25 cellular contexts compared by ENCODE assay signal in the genomic region with DNA sequence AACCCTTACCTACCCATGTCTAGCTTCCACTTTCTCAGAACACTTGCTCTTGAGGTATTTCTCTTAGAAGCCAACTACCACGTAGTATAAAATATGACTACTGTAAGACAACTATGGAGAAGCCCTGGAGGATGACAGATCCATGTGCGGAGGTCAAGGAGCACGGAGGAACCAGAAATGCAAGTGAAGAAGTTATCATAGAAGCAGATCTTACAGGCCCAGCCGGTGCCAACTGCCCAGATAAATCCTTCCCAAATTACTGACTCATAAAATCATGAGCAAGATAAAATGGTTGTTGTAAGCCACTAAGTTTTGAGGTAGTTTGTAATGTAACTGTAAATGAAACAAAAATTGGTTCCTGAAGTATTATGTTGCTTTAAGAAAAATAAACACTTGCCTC. TPM values are rescaled to one million over a fixed set of nuclear protein-coding genes. Genes with fewer than 3 reads are reported as not detected.
DNase-seq lines count a peak whose midpoint lies in the region; ATAC-seq, FAIRE-seq and TF ChIP-seq lines count a peak whose summit lies in the region.
"Had no signal": no experiment of that assay in that cellular context is flagged by ENCODE, and none has a peak within 500 bp of the region (broad histone marks: within the 10 kb centered on the region; RNA-seq: fewer than 3 reads in every experiment).

No MANE protein-coding gene starts in this region.

- no peak overlapping the region for H3K4me3 Mint-ChIP-seq in activated T-cell treated with anti-CD3 and anti-CD28 coated beads, Interleukin-2, amount 50 U/mL, for 24 hours
- no peak overlapping the region for H3K4me3 Mint-ChIP-seq in activated T-helper 1 cell treated with anti-CD3 and anti-CD28 coated beads, Interleukin-12 subunit alpha, Interleukin-12 subunit beta, Interleukin-2, Interleukin-4 antibody, amounts not matched to agents 30 ng/mL and 10 ng/mL and 1 ng/mL, durations not matched to agents 14 hours and 24 hours and 36 hours
- H3K4me3 Mint-ChIP-seq: activated naive CD4-positive, alpha-beta T cell treated with anti-CD3 and anti-CD28 coated beads, Interleukin-2, amount 10 ng/mL, durations not matched to agents 7 days and 5 days; CD14-positive monocyte; naive B cell had no signal

- peaks cover 38% of the 10 kb centered on the region for H3K79me2 ChIP-seq in PC-3 (ENCODE audit: low read length)

- H3K9me3 Mint-ChIP-seq in activated T-cell treated with anti-CD3 and anti-CD28 coated beads, Interleukin-2, amount 50 U/mL, for 24 hours = no peaks in the 10 kb centered on the region
- no peaks in the 10 kb centered on the region for H3K9me3 Mint-ChIP-seq in activated T-helper 1 cell treated with anti-CD3 and anti-CD28 coated beads, Interleukin-12 subunit alpha, Interleukin-12 subunit beta, Interleukin-2, Interleukin-4 antibody, amounts not matched to agents 30 ng/mL and 10 ng/mL and 1 ng/mL, durations not matched to agents 14 hours and 24 hours and 36 hours
- H3K9me3 Mint-ChIP-seq: activated naive CD4-positive, alpha-beta T cell treated with anti-CD3 and anti-CD28 coated beads, Interleukin-2, amount 10 ng/mL, durations not matched to agents 7 days and 5 days; naive B cell had no signal

- no TSS peak for BruUV-seq in PC-3 (replicated peaks; lab: Mats Ljungman, UMichigan)

- 0 out of 2 replicates have a peak, but pooled peaks cover 8% of the 10 kb centered on the region for H4K20me1 ChIP-seq in PC-3 (ENCODE audit: low read length)

- TF ChIP-seq CTCF in PC-3 (conservative IDR thresholded peaks at IDR 0.05; ENCODE audit: low read depth, low read length) (no peak), epithelial cell of esophagus (IDR thresholded peaks at IDR 0.05; ENCODE audit: insufficient read depth, low read depth, low read length, missing control alignments) (no peak)

- no peak for FAIRE-seq in small intestine (lab: Jason Lieb, UNC)
- FAIRE-seq: frontal cortex had no signal

- no peak overlapping the region for H3K9ac ChIP-seq in PC-3 (ENCODE audit: low read length)

- H3K4me1 ChIP-seq in PC-3 (ENCODE audit: insufficient read depth, low read length) = peaks cover 8% of the 10 kb centered on the region; the same call in 1 of the 2 replicates
- H3K4me1 ChIP-seq in small intestine (ENCODE audit: control insufficient read depth in 2 of 2, insufficient read depth in 1 of 2, low read depth in 1 of 2, low read length in 1 of 2) = peaks cover 0 to 3% of the 10 kb centered on the region in 2 donors
- H3K4me1 ChIP-seq: HAP-1 had no signal

- no peak overlapping the region for H2AFZ ChIP-seq in PC-3 (ENCODE audit: low read length)

- H3K4me3 ChIP-seq in PC-3 (ENCODE audit: low read length) = no peak overlapping the region
- H3K4me3 ChIP-seq in epithelial cell of esophagus (ENCODE audit: low read length) = no peak overlapping the region
- no peak overlapping the region for H3K4me3 ChIP-seq in small intestine (ENCODE audit: low read depth in 1 of 2, low read length in 2 of 2)
- H3K4me3 ChIP-seq: coronary artery, HAP-1, prostate gland, skin epidermis had no signal

- POLR2A ChIA-PET in PC-3 (lab: Charles Lee; ENCODE audit: unreplicated experiment) = no interaction called here

- peaks cover 19% of the 10 kb centered on the region; the same call in 1 of the 2 replicates for H3K36me3 ChIP-seq in PC-3 (ENCODE audit: low read depth, low read length)
- H3K36me3 ChIP-seq in small intestine (ENCODE audit: control insufficient read depth in 2 of 2, insufficient read depth in 2 of 2, low read length in 2 of 2) = peaks cover 2 to 9% of the 10 kb centered on the region in 2 donors
- H3K36me3 ChIP-seq: prostate gland had no signal

- H3K27ac ChIP-seq in PC-3 (ENCODE audit: low read length) (no peak overlapping the region), small intestine (ENCODE audit: low read depth in 1 of 2, low read length in 1 of 2) (no peak overlapping the region)
- H3K27ac ChIP-seq: coronary artery, HL-60 had no signal

- H3K4me1 Mint-ChIP-seq in activated T-cell treated with anti-CD3 and anti-CD28 coated beads, Interleukin-2, amount 50 U/mL, for 24 hours (ENCODE audit: low read depth) = peaks cover 65% of the 10 kb centered on the region
- H3K4me1 Mint-ChIP-seq in activated T-helper 1 cell treated with anti-CD3 and anti-CD28 coated beads, Interleukin-12 subunit alpha, Interleukin-12 subunit beta, Interleukin-2, Interleukin-4 antibody, amounts not matched to agents 30 ng/mL and 10 ng/mL and 1 ng/mL, durations not matched to agents 14 hours and 24 hours and 36 hours (ENCODE audit: low read depth) = peaks cover 31% of the 10 kb centered on the region

- H3K9me3 ChIP-seq in PC-3 (ENCODE audit: low read length) (no peaks in the 10 kb centered on the region), small intestine (ENCODE audit: control insufficient read depth, low read depth) (no peaks in the 10 kb centered on the region)
- H3K9me3 ChIP-seq: HAP-1, prostate gland had no signal

- CTCF ChIA-PET in PC-3 (lab: Charles Lee) = interaction anchor here (0.6 kb wide), 1 partner anchor 266 kb away, joined by 3 read pairs; no protein-coding TSS in a partner anchor

- peak overlapping the region; percentile 30 for H3K27ac Mint-ChIP-seq in activated T-cell treated with anti-CD3 and anti-CD28 coated beads, Interleukin-2, amount 50 U/mL, for 24 hours
- no peak overlapping the region for H3K27ac Mint-ChIP-seq in activated T-helper 1 cell treated with anti-CD3 and anti-CD28 coated beads, Interleukin-12 subunit alpha, Interleukin-12 subunit beta, Interleukin-2, Interleukin-4 antibody, amounts not matched to agents 30 ng/mL and 10 ng/mL and 1 ng/mL, durations not matched to agents 14 hours and 24 hours and 36 hours
- H3K27ac Mint-ChIP-seq: activated naive CD4-positive, alpha-beta T cell treated with anti-CD3 and anti-CD28 coated beads, Interleukin-2, amount 10 ng/mL, durations not matched to agents 7 days and 5 days had no signal

- ATAC-seq in PC-3 (no peak; the same call in 1 of the 2 replicates), HG03139 (IDR thresholded peaks at IDR 0.05; ENCODE audit: unreplicated experiment) (no peak), HG03432 (IDR thresholded peaks at IDR 0.05; ENCODE audit: unreplicated experiment) (no peak)

- H3K9me2 ChIP-seq in PC-3 (replicated peaks; ENCODE audit: low read length) = no peaks in the 10 kb centered on the region

- no peak for DNase-seq in activated T-cell treated with anti-CD3 and anti-CD28 coated beads, Interleukin-2, amount 50 U/mL, for 24 hours
- no peak for DNase-seq in activated T-cell treated with anti-CD3 and anti-CD28 coated beads, Interleukin-2, amount 50 U/mL, for 48 hours
- DNase-seq in PC-3 = peak; percentile 55
- peak; percentile 27 for DNase-seq in epithelial cell of esophagus (ENCODE audit: low read depth)
- peak; percentile 55 for DNase-seq in small intestine
- DNase-seq in activated T-helper 1 cell treated with anti-CD3 and anti-CD28 coated beads, Interleukin-12 subunit alpha, Interleukin-12 subunit beta, Interleukin-2, Interleukin-4 antibody, amounts not matched to agents 30 ng/mL and 10 ng/mL and 1 ng/mL, durations not matched to agents 14 hours and 24 hours and 36 hours (ENCODE audit: low spot score) = no peak
- DNase-seq: ACHN; activated naive CD4-positive, alpha-beta T cell treated with anti-CD3 and anti-CD28 coated beads, Interleukin-2, amount 10 ng/mL, durations not matched to agents 7 days and 5 days; GF-D8; hypothalamus; mammary epithelial cell; naive B cell; NCI-H187; NCI-H226; stimulated activated CD4-positive, alpha-beta T cell treated with anti-CD3 and anti-CD28 coated beads, Interleukin-4, amount 100 ng/mL, for 24 hours; T-helper 9 cell had no signal

- no peaks in the 10 kb centered on the region for H3K27me3 Mint-ChIP-seq in activated T-cell treated with anti-CD3 and anti-CD28 coated beads, Interleukin-2, amount 50 U/mL, for 24 hours
- no peaks in the 10 kb centered on the region for H3K27me3 Mint-ChIP-seq in activated T-helper 1 cell treated with anti-CD3 and anti-CD28 coated beads, Interleukin-12 subunit alpha, Interleukin-12 subunit beta, Interleukin-2, Interleukin-4 antibody, amounts not matched to agents 30 ng/mL and 10 ng/mL and 1 ng/mL, durations not matched to agents 14 hours and 24 hours and 36 hours (ENCODE audit: insufficient read depth)
- H3K27me3 Mint-ChIP-seq: activated naive CD4-positive, alpha-beta T cell treated with anti-CD3 and anti-CD28 coated beads, Interleukin-2, amount 10 ng/mL, durations not matched to agents 7 days and 5 days; naive B cell had no signal

- 15 to 59% (median 42%) methylated on average over 4 of the region's 4 CpGs for WGBS in small intestine, 3 donors

- peaks cover 62% of the 10 kb centered on the region for H3K36me3 Mint-ChIP-seq in activated T-cell treated with anti-CD3 and anti-CD28 coated beads, Interleukin-2, amount 50 U/mL, for 24 hours (ENCODE audit: low read depth)
- H3K36me3 Mint-ChIP-seq in activated T-helper 1 cell treated with anti-CD3 and anti-CD28 coated beads, Interleukin-12 subunit alpha, Interleukin-12 subunit beta, Interleukin-2, Interleukin-4 antibody, amounts not matched to agents 30 ng/mL and 10 ng/mL and 1 ng/mL, durations not matched to agents 14 hours and 24 hours and 36 hours (ENCODE audit: low read depth) = peaks cover 18% of the 10 kb centered on the region

- intact Hi-C loops in PC-3 (cut with micrococcal nuclease) = loop anchor here (5.0 kb wide), 1 partner anchor 326 kb away; no protein-coding TSS in a partner anchor
- intact Hi-C loops in activated T-helper 1 cell treated with anti-CD3 and anti-CD28 coated beads, Interleukin-12 subunit alpha, Interleukin-12 subunit beta, Interleukin-2, Interleukin-4 antibody, amounts not matched to agents 30 ng/mL and 10 ng/mL and 1 ng/mL, durations not matched to agents 14 hours and 24 hours and 36 hours (cut with micrococcal nuclease) = no loop called here

- H3K27me3 ChIP-seq in PC-3 (ENCODE audit: low read length) = no peaks in the 10 kb centered on the region
- no peaks in the 10 kb centered on the region for H3K27me3 ChIP-seq in small intestine (ENCODE audit: control insufficient read depth in 2 of 2, insufficient read depth in 2 of 2, low read length in 2 of 2)

- H3K4me2 ChIP-seq in PC-3 (ENCODE audit: low read length) = peak overlapping the region; percentile 31; the same call in 1 of the 2 replicates

- H3F3A ChIP-seq in PC-3 (ENCODE audit: low read length, unreplicated experiment) = no peaks in the 10 kb centered on the region

RNA-seq across cellular contexts. Expression of a gene that starts 12.6 kb away (rescaled TPM):
- 29.3 and 32.1 TPM in 2 replicates for total RNA-seq in PC-3 (2014; rRNA removed)
- 10 to 100 TPM; 23.1 to 44.6 (median 38.7) TPM for polyA plus RNA-seq in small intestine
- total RNA-seq in activated T-helper 1 cell treated with anti-CD3 and anti-CD28 coated beads, Interleukin-12 subunit alpha, Interleukin-12 subunit beta, Interleukin-2, Interleukin-4 antibody, amounts not matched to agents 30 ng/mL and 10 ng/mL and 1 ng/mL, durations not matched to agents 14 hours and 24 hours and 36 hours = 45.5 and 49.1 TPM in 2 replicates

Comparison
In these comparisons a context has a peak if more than half of its experiments do, and no peak if none do; other contexts are left out.
1. DNase-seq: peak in PC-3 (single experiment), epithelial cell of esophagus (single experiment) and small intestine (single experiment); none in activated T-cell treated with anti-CD3 and anti-CD28 coated beads, Interleukin-2, amount 50 U/mL, for 24 hours (single experiment), activated T-cell treated with anti-CD3 and anti-CD28 coated beads, Interleukin-2, amount 50 U/mL, for 48 hours (0 of 2) and activated T-helper 1 cell treated with anti-CD3 and anti-CD28 coated beads, Interleukin-12 subunit alpha, Interleukin-12 subunit beta, Interleukin-2, Interleukin-4 antibody, amounts not matched to agents 30 ng/mL and 10 ng/mL and 1 ng/mL, durations not matched to agents 14 hours and 24 hours and 36 hours (single experiment).